In genomic region chr4:1743551-1743950, GRCh38 we compare ENCODE assay signal across 2 cellular contexts.
TF ChIP-seq lines count a peak whose summit lies in the region.

No MANE protein-coding gene starts in this region.

TF ChIP-seq in GM23338, 12 proteins besides CTCF, POLR2A, EP300 and RAD21:
- no peak for TF ChIP-seq STAT1 (IDR thresholded peaks at IDR 0.05; ENCODE audit: unreplicated experiment)
- TF ChIP-seq NANOG (IDR thresholded peaks at IDR 0.05; ENCODE audit: borderline replicate concordance): no peak
- no peak for TF ChIP-seq CREB1 (CRISPR knock-in tag; IDR thresholded peaks at IDR 0.05; ENCODE audit: low read depth)
- TF ChIP-seq ETS1 (IDR thresholded peaks at IDR 0.05): no peak
- TF ChIP-seq ZNF331 (CRISPR knock-in tag; IDR thresholded peaks at IDR 0.05; ENCODE audit: low read depth): no peak
- no peak for TF ChIP-seq JUNB (IDR thresholded peaks at IDR 0.05; ENCODE audit: unreplicated experiment)
- TF ChIP-seq ZNF114 (CRISPR knock-in tag; IDR thresholded peaks at IDR 0.05): no peak
- no peak for TF ChIP-seq REST (IDR thresholded peaks at IDR 0.05; ENCODE audit: unreplicated experiment)
TF ChIP-seq in GM23338: peak in this region for 0.

TF ChIP-seq in GM12878, 131 proteins besides CTCF, POLR2A, EP300 and RAD21:
- TF ChIP-seq ZNF384 (IDR thresholded peaks at IDR 0.05; ENCODE audit: borderline replicate concordance, low read depth, low read length): no peak
- TF ChIP-seq TAF1 (IDR thresholded peaks at IDR 0.05; ENCODE audit: borderline replicate concordance, low read depth, low read length): no peak
- no peak for TF ChIP-seq TARDBP (IDR thresholded peaks at IDR 0.05; ENCODE audit: borderline replicate concordance)
- no peak for TF ChIP-seq ATF7 (IDR thresholded peaks at IDR 0.05; ENCODE audit: low read depth)
- TF ChIP-seq CBFB (IDR thresholded peaks at IDR 0.05; ENCODE audit: low read depth): no peak
- TF ChIP-seq HDAC2 (IDR thresholded peaks at IDR 0.05): no peak
- TF ChIP-seq CUX1 (IDR thresholded peaks at IDR 0.05; ENCODE audit: insufficient replicate concordance, low read depth, low read length): no peak
- TF ChIP-seq PKNOX1 (IDR thresholded peaks at IDR 0.05): no peak
- no peak for TF ChIP-seq EED (IDR thresholded peaks at IDR 0.05; ENCODE audit: low read depth)
- no peak for TF ChIP-seq BCL3 (IDR thresholded peaks at IDR 0.05; ENCODE audit: borderline replicate concordance, insufficient read depth, low read depth, low read length, poor library complexity, severe bottlenecking)
- TF ChIP-seq ZNF207 (IDR thresholded peaks at IDR 0.05; ENCODE audit: borderline replicate concordance): no peak
- no peak for TF ChIP-seq NR2F1 (conservative IDR thresholded peaks at IDR 0.05)
- no peak for TF ChIP-seq E2F4 (IDR thresholded peaks at IDR 0.05; ENCODE audit: low read depth, low read length)
- no peak for TF ChIP-seq ZBTB11 (CRISPR knock-in tag; IDR thresholded peaks at IDR 0.05)
- TF ChIP-seq NFXL1 (IDR thresholded peaks at IDR 0.05; ENCODE audit: borderline replicate concordance): no peak
- TF ChIP-seq FOXM1 (IDR thresholded peaks at IDR 0.05; ENCODE audit: low read depth, low read length): no peak
- no peak for TF ChIP-seq SMAD5 (IDR thresholded peaks at IDR 0.05; ENCODE audit: low read depth)
- no peak for TF ChIP-seq ZNF217 (IDR thresholded peaks at IDR 0.05)
- TF ChIP-seq NR2C2 (IDR thresholded peaks at IDR 0.05; ENCODE audit: borderline replicate concordance, control insufficient read depth, insufficient read length, low read depth): no peak
- TF ChIP-seq SKIL (IDR thresholded peaks at IDR 0.05; ENCODE audit: low read depth, poor library complexity, severe bottlenecking): no peak
